ENCODE assay signal across 9 cellular contexts in genomic region chr5:174751154-174751990, GRCh38. TPM values are rescaled to one million over a fixed set of nuclear protein-coding genes. Genes with fewer than 3 reads are reported as not detected.
A peak's percentile ranks its signal among the peaks of the same experiment; 100 is the strongest.
DNase-seq lines count a peak whose midpoint lies in the region; ATAC-seq and TF ChIP-seq lines count a peak whose summit lies in the region.
"Had no signal": no experiment of that assay in that cellular context is flagged by ENCODE, and none has a peak within 500 bp of the region (broad histone marks: within the 10 kb centered on the region; RNA-seq: fewer than 3 reads in every experiment).

No MANE protein-coding gene starts in this region.

- no peak for TF ChIP-seq POLR2A in suprapubic skin (IDR thresholded peaks at IDR 0.05)

- H3K27ac ChIP-seq in ascending aorta (no peak overlapping the region), iPS-20b (ENCODE audit: low read length) (no peak overlapping the region), suprapubic skin (peak overlapping the region; percentile 61)

- H3K9me3 Mint-ChIP-seq in activated T-helper 17 cell treated with anti-CD3 and anti-CD28 coated beads, Interleukin-2, amount 50 U/mL, for 72 hours = no peaks in the 10 kb centered on the region

- H3K9me3 ChIP-seq in ascending aorta = no peaks in the 10 kb centered on the region
- H3K9me3 ChIP-seq in iPS-20b (ENCODE audit: insufficient read depth, low read depth, low read length) = no peaks in the 10 kb centered on the region
- H3K9me3 ChIP-seq in suprapubic skin = no peaks in the 10 kb centered on the region

- no peak overlapping the region for H3K4me3 Mint-ChIP-seq in activated T-helper 17 cell treated with anti-CD3 and anti-CD28 coated beads, Interleukin-2, amount 50 U/mL, for 72 hours

- WGBS in suprapubic skin = under 1% methylated on average over 84 of the region's 89 CpGs

- TF ChIP-seq EP300 in suprapubic skin (IDR thresholded peaks at IDR 0.05) = no peak

- intact Hi-C loops in ascending aorta (cut with DNase I) = no loop called here

- H3K4me1 Mint-ChIP-seq in activated T-helper 17 cell treated with anti-CD3 and anti-CD28 coated beads, Interleukin-2, amount 50 U/mL, for 72 hours = no peaks in the 10 kb centered on the region

- H3K27me3 Mint-ChIP-seq in activated T-helper 17 cell treated with anti-CD3 and anti-CD28 coated beads, Interleukin-2, amount 50 U/mL, for 72 hours = peaks cover 39% of the 10 kb centered on the region

- DNase-seq in NCI-H524 (lab: John Stamatoyannopoulos, UW) (peak; percentile 14 to 34), NCI-H524 treated with DMSO at 0.1 percent for 48 hours (lab: John Stamatoyannopoulos, UW) (no peak), ascending aorta (ENCODE audit: low spot score in 2 of 2) (no peak), suprapubic skin (ENCODE audit: low spot score in 2 of 2) (no peak), NCI-H446 (lab: John Stamatoyannopoulos, UW) (no peak), medulla oblongata (ENCODE audit: extremely low spot score) (no peak)
- DNase-seq: ACHN had no signal

- no peak for TF ChIP-seq CTCF in ascending aorta (IDR thresholded peaks at IDR 0.05)
- TF ChIP-seq CTCF in suprapubic skin (IDR thresholded peaks at IDR 0.05) = no peak

- H3K27ac Mint-ChIP-seq in activated T-helper 17 cell treated with anti-CD3 and anti-CD28 coated beads, Interleukin-2, amount 50 U/mL, for 72 hours = no peak overlapping the region

- H3K27me3 ChIP-seq in ascending aorta (no peaks in the 10 kb centered on the region), iPS-20b (ENCODE audit: insufficient read depth, low read length) (peaks cover 73% of the 10 kb centered on the region), suprapubic skin (peaks cover 32% of the 10 kb centered on the region)

- H3K4me3 ChIP-seq in ascending aorta (peak overlapping the region; percentile 35 to 44), iPS-20b (ENCODE audit: low read length) (peak overlapping the region; percentile 79), suprapubic skin (peak overlapping the region; percentile 55)

- H3K4me1 ChIP-seq in ascending aorta (peaks cover 0 to 8% of the 10 kb centered on the region in 2 donors), iPS-20b (ENCODE audit: insufficient read depth, low read length) (no peaks in the 10 kb centered on the region), suprapubic skin (peaks cover 18% of the 10 kb centered on the region)

- ATAC-seq in activated T-helper 17 cell treated with anti-CD3 and anti-CD28 coated beads, Interleukin-2, amount 50 U/mL, for 72 hours (replicated peaks) = no peak

- no peaks in the 10 kb centered on the region for H3K36me3 Mint-ChIP-seq in activated T-helper 17 cell treated with anti-CD3 and anti-CD28 coated beads, Interleukin-2, amount 50 U/mL, for 72 hours (ENCODE audit: low read depth)

- H3K36me3 ChIP-seq in ascending aorta (no peaks in the 10 kb centered on the region), iPS-20b (ENCODE audit: insufficient read depth, low read depth, low read length) (no peaks in the 10 kb centered on the region), suprapubic skin (no peaks in the 10 kb centered on the region)

- peak overlapping the region; percentile 53 for H3K9ac ChIP-seq in iPS-20b (ENCODE audit: low read depth, low read length)

RNA-seq across cellular contexts. Expression of gene MSX2, which starts 27.0 kb away (rescaled TPM):
- total RNA-seq in ascending aorta (not detected), suprapubic skin (10 to 100 TPM in 2 of 4 donors, 1 to 10 TPM in 2; 3.5 to 23.1 (median 9.9) TPM)
- not detected for total RNA-seq in activated T-helper 17 cell treated with anti-CD3 and anti-CD28 coated beads, Interleukin-2, amount 50 U/mL, for 72 hours

Comparison
In these comparisons a context has a peak if more than half of its experiments do, and no peak if none do; other contexts are left out.
1. DNase-seq: peak in NCI-H524 (2 of 2); none in NCI-H524 treated with DMSO at 0.1 percent for 48 hours (single experiment), ascending aorta (0 of 2), suprapubic skin (0 of 2), NCI-H446 (0 of 2) and medulla oblongata (single experiment).
2. Peak in every context shown above with its lines, with median percentiles within 50 percentile points of each other: H3K4me3 ChIP-seq.